ENCODE assay signal across 1 cellular context in genomic region chr4:142377345-142378091, GRCh38.
TF ChIP-seq lines count a peak whose summit lies in the region.

No MANE protein-coding gene starts in this region.

TF ChIP-seq in HCT116, 20 proteins besides CTCF, POLR2A, EP300 and RAD21 (continued from another document):
- no peak for TF ChIP-seq REST (IDR thresholded peaks at IDR 0.05; ENCODE audit: low read depth)
- TF ChIP-seq ZFX (IDR thresholded peaks at IDR 0.05), result no peak
- no peak for TF ChIP-seq TCF7L2 (IDR thresholded peaks at IDR 0.05; ENCODE audit: borderline replicate concordance, extremely low read depth, insufficient read depth, insufficient read length)
- no peak for TF ChIP-seq ATF3 (IDR thresholded peaks at IDR 0.05)
- no peak for TF ChIP-seq EZH2phosphoT487 (IDR thresholded peaks at IDR 0.05; ENCODE audit: borderline replicate concordance)
- no peak for TF ChIP-seq YY1 (IDR thresholded peaks at IDR 0.05; ENCODE audit: extremely low read depth, insufficient replicate concordance, low read depth, low read length)
- TF ChIP-seq EZH2 (IDR thresholded peaks at IDR 0.05), result no peak
